17 cellular contexts compared by ENCODE assay signal in the genomic region with DNA sequence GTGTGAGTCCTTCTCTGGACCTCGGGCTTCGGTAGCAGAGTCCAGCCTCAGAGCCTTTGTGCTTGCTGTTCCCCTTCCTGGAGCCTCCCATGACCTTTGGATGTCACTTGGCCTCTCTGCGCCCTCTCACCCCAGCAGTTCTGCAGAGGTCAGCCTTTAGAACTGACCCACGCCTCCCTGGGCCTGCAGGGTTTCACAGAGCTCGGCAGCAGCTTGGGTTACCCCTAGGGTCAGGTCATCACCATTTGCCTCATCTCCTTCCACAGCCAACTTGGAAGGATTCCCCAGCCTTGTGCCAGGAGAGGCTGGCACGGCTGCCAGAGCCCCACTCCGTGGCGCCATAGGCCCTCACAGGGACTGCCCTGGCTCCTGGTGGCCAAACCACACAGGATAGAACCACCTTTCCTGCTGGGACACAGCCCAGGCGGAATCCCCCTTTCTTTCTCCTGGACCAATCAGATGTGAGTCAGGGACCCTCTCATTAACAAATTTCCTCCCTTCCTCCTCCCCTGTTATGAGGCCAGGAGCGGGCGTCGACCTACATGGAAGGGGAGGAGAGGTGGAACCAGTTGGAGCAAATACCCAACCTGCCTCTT. TPM values are rescaled to one million over a fixed set of nuclear protein-coding genes. Genes with fewer than 3 reads are reported as not detected.
A peak's percentile ranks its signal among the peaks of the same experiment; 100 is the strongest.
DNase-seq lines count a peak whose midpoint lies in the region; ATAC-seq and TF ChIP-seq lines count a peak whose summit lies in the region.
"Had no signal": no experiment of that assay in that cellular context is flagged by ENCODE, and none has a peak within 500 bp of the region (broad histone marks: within the 10 kb centered on the region; RNA-seq: fewer than 3 reads in every experiment).

No MANE protein-coding gene starts in this region.

- POLR2A ChIA-PET in activated CD8-positive, alpha-beta T cell treated with anti-CD3 and anti-CD28 coated beads, Interleukin-2, amount 10 ng/mL, durations not matched to agents 7 days and 5 days (lab: Charles Lee) = no interaction called here

- H3K4me1 Mint-ChIP-seq in activated CD8-positive, alpha-beta T cell treated with anti-CD3 and anti-CD28 coated beads, Interleukin-2, amount 10 ng/mL, durations not matched to agents 7 days and 5 days (ENCODE audit: low read depth) = peaks cover 15% of the 10 kb centered on the region

- TF ChIP-seq CTCF in breast epithelium (IDR thresholded peaks at IDR 0.05) (no peak), omental fat pad (IDR thresholded peaks at IDR 0.05) (no peak)

- intact Hi-C loops in breast epithelium (cut with DNase I; ENCODE audit: low total_unique reads) = no loop called here
- intact Hi-C loops in right cardiac atrium (cut with DNase I) = no loop called here

- H3K4me3 ChIP-seq in breast epithelium (no peak overlapping the region), right cardiac atrium (ENCODE audit: low read length) (no peak overlapping the region)

- H3K4me3 Mint-ChIP-seq in activated CD8-positive, alpha-beta T cell treated with anti-CD3 and anti-CD28 coated beads, Interleukin-2, amount 10 ng/mL, durations not matched to agents 7 days and 5 days = no peak overlapping the region
- H3K4me3 Mint-ChIP-seq: nephron; stimulated activated memory B cell treated with anti-CD40 and anti-IgM and Interleukin-4, amounts not matched to agents 10 μg/mL and 1 μg/mL and 100 μg/mL, for 72 hours; T-helper 1 cell treated with Interleukin-12 subunit alpha and Interleukin-12 subunit beta and Interleukin-4 antibody, amounts not matched to agents 30 μg/mL and 1 μg/mL, for 36 hours; type B pancreatic cell had no signal

- H3K36me3 ChIP-seq in breast epithelium = no peaks in the 10 kb centered on the region

- H3K4me1 ChIP-seq in breast epithelium = peaks cover 0 to 4% of the 10 kb centered on the region in 2 donors
- no peaks in the 10 kb centered on the region for H3K4me1 ChIP-seq in right cardiac atrium (ENCODE audit: control insufficient read depth, insufficient read depth, low read length)

- CTCF ChIA-PET in activated CD8-positive, alpha-beta T cell treated with anti-CD3 and anti-CD28 coated beads, Interleukin-2, amount 10 ng/mL, durations not matched to agents 7 days and 5 days (lab: Charles Lee) = no interaction called here

- peak overlapping the region; percentile 49 to 54 for H3K27ac ChIP-seq in breast epithelium
- no peak overlapping the region for H3K27ac ChIP-seq in right cardiac atrium (ENCODE audit: low read length)

- no peaks in the 10 kb centered on the region for H3K36me3 Mint-ChIP-seq in activated CD8-positive, alpha-beta T cell treated with anti-CD3 and anti-CD28 coated beads, Interleukin-2, amount 10 ng/mL, durations not matched to agents 7 days and 5 days (ENCODE audit: low read depth)
- H3K36me3 Mint-ChIP-seq: stimulated activated memory B cell treated with anti-CD40 and anti-IgM and Interleukin-4, amounts not matched to agents 10 μg/mL and 1 μg/mL and 100 μg/mL, for 72 hours; type B pancreatic cell had no signal

- 38% methylated on average over 12 of the region's 12 CpGs for WGBS in right cardiac atrium

- no peak for TF ChIP-seq POLR2A in breast epithelium (IDR thresholded peaks at IDR 0.05)

- H3K27ac Mint-ChIP-seq in activated CD8-positive, alpha-beta T cell treated with anti-CD3 and anti-CD28 coated beads, Interleukin-2, amount 10 ng/mL, durations not matched to agents 7 days and 5 days = no peak overlapping the region
- H3K27ac Mint-ChIP-seq: nephron; stimulated activated memory B cell treated with anti-CD40 and anti-IgM and Interleukin-4, amounts not matched to agents 10 μg/mL and 1 μg/mL and 100 μg/mL, for 72 hours; T-helper 1 cell treated with Interleukin-12 subunit alpha and Interleukin-12 subunit beta and Interleukin-4 antibody, amounts not matched to agents 30 μg/mL and 1 μg/mL, for 36 hours had no signal

- peak; percentile 57 to 64 for ATAC-seq in right cardiac atrium
- ATAC-seq in omental fat pad (ENCODE audit: low FRiP score) = peak; percentile 76
- ATAC-seq in HG03565 (IDR thresholded peaks at IDR 0.05; ENCODE audit: unreplicated experiment) = no peak
- ATAC-seq in activated CD4-positive, CD25-positive, alpha-beta regulatory T cell treated with anti-CD3 and anti-CD28 coated beads, Interleukin-2, amount 50 U/mL, for 24 hours = no peak
- no peak for ATAC-seq in activated CD8-positive, alpha-beta T cell treated with anti-CD3 and anti-CD28 coated beads, Interleukin-2, amount 10 ng/mL, durations not matched to agents 7 days and 5 days
- ATAC-seq: stimulated activated memory B cell treated with anti-CD40 and anti-IgM and Interleukin-4, amounts not matched to agents 10 μg/mL and 1 μg/mL and 100 μg/mL, for 72 hours had no signal

- H3K27me3 ChIP-seq in breast epithelium = no peaks in the 10 kb centered on the region
- no peaks in the 10 kb centered on the region for H3K27me3 ChIP-seq in right cardiac atrium (ENCODE audit: control insufficient read depth, insufficient read depth)

- DNase-seq in Daoy (ENCODE audit: low read depth) (peak; percentile 35), breast epithelium (ENCODE audit: low spot score in 2 of 2) (peak in 1 of 2 donors; percentile 58), right cardiac atrium (peak in 2 of 3 donors; percentile 65 to 72), omental fat pad (ENCODE audit: low spot score) (no peak), NCI-H146 (lab: John Stamatoyannopoulos, UW) (no peak)
- DNase-seq in activated CD8-positive, alpha-beta T cell treated with anti-CD3 and anti-CD28 coated beads, Interleukin-2, amount 10 ng/mL, durations not matched to agents 7 days and 5 days = no peak
- DNase-seq: activated naive CD4-positive, alpha-beta T cell treated with anti-CD3 and anti-CD28 coated beads, Interleukin-2, amount 50 U/mL, for 16 hours; AML-193; central memory CD4-positive, alpha-beta T cell; NCI-H2029 treated with DMSO at 0.1 percent for 48 hours; RPMI8226 had no signal

- H3K9me3 ChIP-seq in breast epithelium (no peaks in the 10 kb centered on the region), right cardiac atrium (ENCODE audit: control insufficient read depth, low read length) (no peaks in the 10 kb centered on the region)

- H3K27me3 Mint-ChIP-seq in activated CD8-positive, alpha-beta T cell treated with anti-CD3 and anti-CD28 coated beads, Interleukin-2, amount 10 ng/mL, durations not matched to agents 7 days and 5 days (ENCODE audit: low read depth) = peaks cover 9% of the 10 kb centered on the region
- H3K27me3 Mint-ChIP-seq: stimulated activated memory B cell treated with anti-CD40 and anti-IgM and Interleukin-4, amounts not matched to agents 10 μg/mL and 1 μg/mL and 100 μg/mL, for 72 hours had no signal

- H3K9me3 Mint-ChIP-seq in activated CD8-positive, alpha-beta T cell treated with anti-CD3 and anti-CD28 coated beads, Interleukin-2, amount 10 ng/mL, durations not matched to agents 7 days and 5 days (ENCODE audit: insufficient read depth) = peaks cover 4% of the 10 kb centered on the region
- H3K9me3 Mint-ChIP-seq: nephron; T-helper 1 cell treated with Interleukin-12 subunit alpha and Interleukin-12 subunit beta and Interleukin-4 antibody, amounts not matched to agents 30 μg/mL and 1 μg/mL, for 36 hours; type B pancreatic cell had no signal

RNA-seq across cellular contexts. Expression of a gene that starts 13.9 kb away (rescaled TPM):
- total RNA-seq in Daoy (2014; rRNA removed; shearing (Covaris generic)) = 7.2 and 11.5 TPM in 2 replicates
- total RNA-seq in breast epithelium (10 to 100 TPM; 42.3 to 64.6 (median 53.9) TPM), right cardiac atrium (10 to 100 TPM; 28.1 to 45.2 (median 34.7) TPM), omental fat pad (10 to 100 TPM; 51.9 to 86.1 (median 77.0) TPM)
- polyA plus RNA-seq in right cardiac atrium = 19.5 TPM
- total RNA-seq in activated CD8-positive, alpha-beta T cell treated with anti-CD3 and anti-CD28 coated beads, Interleukin-2, amount 10 ng/mL, durations not matched to agents 7 days and 5 days = not detected

Comparison
In these comparisons a context has a peak if more than half of its experiments do, and no peak if none do; other contexts are left out.
1. DNase-seq: peak in Daoy (single experiment) and right cardiac atrium (2 of 3); none in omental fat pad (single experiment), NCI-H146 (single experiment) and activated CD8-positive, alpha-beta T cell treated with anti-CD3 and anti-CD28 coated beads, Interleukin-2, amount 10 ng/mL, durations not matched to agents 7 days and 5 days (single experiment).
2. ATAC-seq: peak in right cardiac atrium (2 of 2) and omental fat pad (single experiment); none in HG03565 (single experiment), activated CD4-positive, CD25-positive, alpha-beta regulatory T cell treated with anti-CD3 and anti-CD28 coated beads, Interleukin-2, amount 50 U/mL, for 24 hours (0 of 2) and activated CD8-positive, alpha-beta T cell treated with anti-CD3 and anti-CD28 coated beads, Interleukin-2, amount 10 ng/mL, durations not matched to agents 7 days and 5 days (single experiment).